13 cellular contexts compared by ENCODE assay signal in the genomic region with DNA sequence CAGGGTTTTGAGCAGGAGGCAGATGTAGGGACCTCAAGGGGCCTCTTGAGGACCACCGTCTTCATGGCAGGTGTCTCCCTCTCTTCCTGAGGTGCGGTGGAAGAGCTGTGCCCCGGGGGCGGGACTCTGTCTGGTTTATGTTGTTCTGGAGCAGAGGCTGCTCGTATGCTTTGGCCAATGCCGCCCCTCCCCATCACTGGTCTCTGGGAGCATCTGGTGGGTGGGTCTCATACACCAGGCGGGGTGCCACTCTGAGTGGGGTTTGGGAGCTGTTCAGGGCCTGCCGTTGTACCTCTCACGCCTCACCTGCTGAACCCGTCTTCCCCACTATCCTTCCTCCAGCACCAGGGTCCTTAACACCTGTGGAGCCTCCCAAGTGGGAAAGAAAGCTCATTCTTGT.
"Had no signal": no experiment of that assay in that cellular context is flagged by ENCODE, and none has a peak within 500 bp of the region (broad histone marks: within the 10 kb centered on the region; RNA-seq: fewer than 3 reads in every experiment).

No MANE protein-coding gene starts in this region.

- H3K27ac ChIP-seq: colonic mucosa, esophagus squamous epithelium, gastroesophageal sphincter, neutrophil, right atrium auricular region had no signal

- H3K27me3 ChIP-seq: colonic mucosa, right atrium auricular region had no signal

- DNase-seq: colonic mucosa; dermis blood vessel endothelial cell; esophagus squamous epithelium; foreskin fibroblast; mucosa of descending colon; naive thymus-derived CD8-positive, alpha-beta T cell; small intestine; stimulated activated CD4-positive, alpha-beta T cell treated with anti-CD3 and anti-CD28 coated beads, Interleukin-2, amount 100 ng/mL, for 48 hours; stimulated activated naive CD4-positive, alpha-beta T cell treated with Interleukin-2 at 50 U/mL for 16 hours; trophoblast cell had no signal

- H3K4me1 ChIP-seq: colonic mucosa, gastroesophageal sphincter, right atrium auricular region had no signal

- H3K36me3 ChIP-seq: colonic mucosa, esophagus squamous epithelium, gastroesophageal sphincter, neutrophil, right atrium auricular region had no signal

- H3K4me3 ChIP-seq: colonic mucosa, esophagus squamous epithelium, gastroesophageal sphincter, mucosa of descending colon, right atrium auricular region had no signal

- H3K9me3 ChIP-seq: colonic mucosa, esophagus squamous epithelium, gastroesophageal sphincter, mucosa of descending colon, neutrophil, right atrium auricular region had no signal
